In genomic region chr19:58483776-58484175, GRCh38 we compare ENCODE assay signal across 15 cellular contexts. TPM values are rescaled to one million over a fixed set of nuclear protein-coding genes. Genes with fewer than 3 reads are reported as not detected.
DNase-seq lines count a peak whose midpoint lies in the region; ATAC-seq and TF ChIP-seq lines count a peak whose summit lies in the region.
"Had no signal": no experiment of that assay in that cellular context is flagged by ENCODE, and none has a peak within 500 bp of the region (broad histone marks: within the 10 kb centered on the region; RNA-seq: fewer than 3 reads in every experiment).

No MANE protein-coding gene starts in this region.

- in situ Hi-C loops in IMR-90 (cut with MboI; ENCODE audit: low sequenced_read_pairs) (no loop called here), GM13976 (cut with MboI; ENCODE audit: low sequenced_read_pairs, unreplicated experiment) (no loop called here)

- WGBS in IMR-90 (ENCODE audit: extremely low coverage in 2 of 2, insufficient read length in 1 of 2), 2 experiments, result no CpG with 5 or more reads among the region's 2 CpGs
- 82 to 95% (median 86%) methylated on average over 2 of the region's 2 CpGs for WGBS in heart left ventricle, 4 donors

- peak; percentile 17 for DNase-seq in IMR-90
- no peak for DNase-seq in SK-N-MC (ENCODE audit: low read depth, low spot score)
- DNase-seq in hepatic stellate cell (ENCODE audit: low spot score), result peak; percentile 65
- no peak for DNase-seq in thoracic aorta (ENCODE audit: low spot score)
- DNase-seq in heart left ventricle, result no peak
- DNase-seq in activated naive CD4-positive, alpha-beta T cell treated with Interleukin-2 at 50 U/mL for 16 hours, result no peak
- DNase-seq in GM13976 (ENCODE audit: low spot score), result no peak
- DNase-seq: AML-193; Caco-2; CD4-positive, alpha-beta T cell; HCEC 1CT had no signal

- H2AK5ac ChIP-seq in IMR-90 (ENCODE audit: low read depth, low read length), result no peak overlapping the region

- BruUV-seq in IMR-90 (replicated peaks; lab: Mats Ljungman, UMichigan), result no TSS peak

- H3K18ac ChIP-seq in IMR-90 (ENCODE audit: low read depth, low read length), result no peak overlapping the region

- no peak overlapping the region for H3K23ac ChIP-seq in IMR-90 (ENCODE audit: low read depth, low read length)

- no peak for TF ChIP-seq RAD21 in IMR-90 (IDR thresholded peaks at IDR 0.05; ENCODE audit: low read length)

- H4K20me1 ChIP-seq in IMR-90 (ENCODE audit: insufficient read depth, low read length), result no peaks in the 10 kb centered on the region

- peaks cover 7% of the 10 kb centered on the region; the same call in 1 of the 2 replicates for H3K9me1 ChIP-seq in IMR-90 (ENCODE audit: insufficient read depth, low read length)

- H2BK20ac ChIP-seq in IMR-90 (ENCODE audit: low read depth, low read length), result no peak overlapping the region

- POLR2A ChIA-PET in IMR-90 (lab: Charles Lee; ENCODE audit: unreplicated experiment), result no interaction called here

- H4K8ac ChIP-seq in IMR-90 (ENCODE audit: low read depth in 2 of 2, low read length in 2 of 2), result no peak overlapping the region

- no peaks in the 10 kb centered on the region for H3K79me1 ChIP-seq in IMR-90 (ENCODE audit: low read depth in 1 of 2, low read length in 2 of 2)

- no peak overlapping the region for H3K4me2 ChIP-seq in IMR-90 (ENCODE audit: low read depth, low read length)
- H3K4me2 ChIP-seq: A549, GM23338 had no signal

- no peak for TF ChIP-seq CTCF in IMR-90 (conservative IDR thresholded peaks at IDR 0.05; ENCODE audit: low read depth, low read length)
- no peak for TF ChIP-seq CTCF in thoracic aorta (IDR thresholded peaks at IDR 0.05)
- TF ChIP-seq CTCF in heart left ventricle (IDR thresholded peaks at IDR 0.05), result no peak
- no peak for TF ChIP-seq CTCF in GM13976 (IDR thresholded peaks at IDR 0.05; ENCODE audit: borderline replicate concordance, control extremely low read depth, extremely low read depth, insufficient read depth, missing control alignments)

- peaks cover 2% of the 10 kb centered on the region; the same call in 1 of the 2 replicates for H3K4me1 ChIP-seq in IMR-90 (ENCODE audit: control insufficient read depth, insufficient read depth, low read length)
- peaks cover 3 to 15% of the 10 kb centered on the region in 2 donors for H3K4me1 ChIP-seq in thoracic aorta (ENCODE audit: control insufficient read depth in 1 of 2, low read depth in 2 of 2)
- no peaks in the 10 kb centered on the region for H3K4me1 ChIP-seq in heart left ventricle
- H3K4me1 ChIP-seq: A549, Caco-2 had no signal

- ATAC-seq in IMR-90 (ENCODE audit: low read depth) (peak; percentile 87), thoracic aorta (ENCODE audit: insufficient number of reproducible peaks, low FRiP score, low read depth) (peak; percentile 54), heart left ventricle (no peak)
- ATAC-seq: A549, GM23338 had no signal

- no peak overlapping the region for H4K91ac ChIP-seq in IMR-90 (ENCODE audit: insufficient read depth, low read depth, low read length)

- dilution Hi-C loops in IMR-90 (cut with HindIII; ENCODE audit: low sequenced_read_pairs, unreplicated experiment), result no loop called here

- no peak overlapping the region for H3K56ac ChIP-seq in IMR-90 (ENCODE audit: extremely low read depth, insufficient read depth, low read length)

- H2BK15ac ChIP-seq in IMR-90 (ENCODE audit: low read depth, low read length), result no peak overlapping the region

- H2BK5ac ChIP-seq in IMR-90 (ENCODE audit: low read depth, low read length, poor library complexity, severe bottlenecking), result no peak overlapping the region

- H3K9me3 ChIP-seq in IMR-90 (ENCODE audit: control insufficient read depth, insufficient read depth, low read length), result no peaks in the 10 kb centered on the region
- no peaks in the 10 kb centered on the region for H3K9me3 ChIP-seq in SK-N-MC (ENCODE audit: low read depth, low read length)
- H3K9me3 ChIP-seq in thoracic aorta, result no peaks in the 10 kb centered on the region
- H3K9me3 ChIP-seq in heart left ventricle, result no peaks in the 10 kb centered on the region
- H3K9me3 ChIP-seq: A549, Caco-2 had no signal

- H2AK9ac ChIP-seq in IMR-90 (replicated peaks; ENCODE audit: low read depth, low read length, poor library complexity), result no peak overlapping the region

- no peak overlapping the region for H2AFZ ChIP-seq in IMR-90 (replicated peaks; ENCODE audit: low read length, poor library complexity)
- H2AFZ ChIP-seq: GM23338 had no signal

- no peak overlapping the region for H3K4ac ChIP-seq in IMR-90 (ENCODE audit: low read depth, low read length)

- CTCF ChIA-PET in IMR-90 (lab: Yijun Ruan, JAX), result no interaction called here

- no peak overlapping the region for H2BK120ac ChIP-seq in IMR-90 (ENCODE audit: low read depth, low read length)

- intact Hi-C loops in IMR-90 (cut with micrococcal nuclease) (no loop called here), heart left ventricle (cut with DNase I) (no loop called here)

- no peaks in the 10 kb centered on the region for H3K27me3 ChIP-seq in IMR-90 (ENCODE audit: control insufficient read depth, insufficient read depth, low read length)
- no peaks in the 10 kb centered on the region for H3K27me3 ChIP-seq in thoracic aorta (replicated peaks; ENCODE audit: insufficient read depth)
- no peaks in the 10 kb centered on the region for H3K27me3 ChIP-seq in heart left ventricle

- no peak overlapping the region for H3K9ac ChIP-seq in IMR-90 (ENCODE audit: low read depth, low read length)
- H3K9ac ChIP-seq in SK-N-MC (ENCODE audit: insufficient read length), result no peak overlapping the region

- no peak for TF ChIP-seq POLR2A in IMR-90 (IDR thresholded peaks at IDR 0.05; ENCODE audit: low read depth, low read length)
- no peak for TF ChIP-seq POLR2A in heart left ventricle (IDR thresholded peaks at IDR 0.05)

- no peak overlapping the region for H4K5ac ChIP-seq in IMR-90 (ENCODE audit: low read depth, low read length)

- no peak overlapping the region for H3K14ac ChIP-seq in IMR-90 (replicated peaks; ENCODE audit: low read depth, low read length)

- H3K4me3 ChIP-seq in IMR-90 (ENCODE audit: insufficient read depth, low read depth, low read length), result no peak overlapping the region
- no peak overlapping the region for H3K4me3 ChIP-seq in SK-N-MC
- no peak overlapping the region for H3K4me3 ChIP-seq in thoracic aorta
- H3K4me3 ChIP-seq in heart left ventricle, result no peak overlapping the region
- H3K4me3 ChIP-seq: A549, GM23338 had no signal

- peaks cover 11% of the 10 kb centered on the region for H3K36me3 ChIP-seq in IMR-90 (ENCODE audit: control insufficient read depth, insufficient read depth, low read length)
- H3K36me3 ChIP-seq in SK-N-MC (ENCODE audit: insufficient read depth, low read length), result no peaks in the 10 kb centered on the region
- peaks cover 21% of the 10 kb centered on the region for H3K36me3 ChIP-seq in thoracic aorta
- peaks cover 0 to 24% (median 10%) of the 10 kb centered on the region in 9 donors for H3K36me3 ChIP-seq in heart left ventricle

- H3K27ac ChIP-seq in IMR-90 (ENCODE audit: insufficient read depth, low read length), result no peak overlapping the region
- H3K27ac ChIP-seq in SK-N-MC, result 0 out of 2 replicates have a peak overlapping the region, but pooled peaks have one; percentile 31
- H3K27ac ChIP-seq in thoracic aorta, result peak overlapping the region; percentile 66 to 76
- no peak overlapping the region for H3K27ac ChIP-seq in heart left ventricle
- H3K27ac ChIP-seq: 22Rv1, A549, C4-2B had no signal

TF ChIP-seq in IMR-90, 13 proteins besides CTCF, POLR2A, EP300 and RAD21 (continues in another document):
- TF ChIP-seq MXI1 (IDR thresholded peaks at IDR 0.05; ENCODE audit: borderline replicate concordance, low read depth, low read length) (no peak), RFX5 (IDR thresholded peaks at IDR 0.05; ENCODE audit: low read depth, low read length) (no peak)

RNA-seq across cellular contexts. Expression of gene ZNF446, which starts 7.6 kb away (rescaled TPM):
- 3.9 and 4.8 TPM in 2 replicates for total RNA-seq in IMR-90 (2012; rRNA removed)
- polyA plus RNA-seq in IMR-90 (2012; rRNA removed), result 6.9 and 7.5 TPM in 2 replicates
- polyA plus RNA-seq in IMR-90 (2012; cell fraction: cytosol; rRNA removed), result 4.6 and 7.2 TPM in 2 replicates
- polyA plus RNA-seq in IMR-90 (2012; cell fraction: nucleus; rRNA removed; ENCODE audit: low replicate concordance), result 17.1 and 41.8 TPM in 2 replicates
- 10 to 100 TPM; 17.8 to 23.7 TPM for total RNA-seq in thoracic aorta
- 1 to 10 TPM; 4.3 to 9.3 (median 6.0) TPM for total RNA-seq in heart left ventricle
- 1 to 10 TPM; 6.7 to 7.0 TPM for polyA plus RNA-seq in heart left ventricle

RNA-seq across cellular contexts. Expression of gene ZNF324, which starts 16.9 kb away (rescaled TPM):
- total RNA-seq in IMR-90 (2012; rRNA removed), result 6.6 and 6.9 TPM in 2 replicates
- polyA plus RNA-seq in IMR-90 (2012; rRNA removed), result 5.6 and 6.0 TPM in 2 replicates
- 2.8 and 4.8 TPM in 2 replicates for polyA plus RNA-seq in IMR-90 (2012; cell fraction: cytosol; rRNA removed)
- 10.3 and 19.3 TPM in 2 replicates for polyA plus RNA-seq in IMR-90 (2012; cell fraction: nucleus; rRNA removed; ENCODE audit: low replicate concordance)
- 10 to 100 TPM; 19.8 to 31.7 TPM for total RNA-seq in thoracic aorta
- total RNA-seq in heart left ventricle, result 10 to 100 TPM in 1 of 9 donors, 1 to 10 TPM in 8; 4.0 to 10.1 (median 5.3) TPM
- 1 to 10 TPM; 2.5 to 5.6 TPM for polyA plus RNA-seq in heart left ventricle

RNA-seq across cellular contexts. Expression of gene SLC27A5, which starts 28.0 kb away (rescaled TPM):
- total RNA-seq in IMR-90 (2012; rRNA removed) (7.5 and 7.7 TPM in 2 replicates), thoracic aorta (1 to 10 TPM; 7.1 to 8.5 TPM), heart left ventricle (1 to 10 TPM; 1.8 to 5.0 (median 3.6) TPM)
- polyA plus RNA-seq in IMR-90 (2012; rRNA removed) (11.2 and 13.5 TPM in 2 replicates), heart left ventricle (1 to 10 TPM; 5.9 to 9.1 TPM)
- polyA plus RNA-seq in IMR-90 (2012; cell fraction: cytosol; rRNA removed), result 14.8 and 23.8 TPM in 2 replicates
- 4.3 and 6.5 TPM in 2 replicates for polyA plus RNA-seq in IMR-90 (2012; cell fraction: nucleus; rRNA removed; ENCODE audit: low replicate concordance)

RNA-seq across cellular contexts. Expression of gene ZNF324B, which starts 32.4 kb away (rescaled TPM):
- total RNA-seq in IMR-90 (2012; rRNA removed) (3.3 and 4.1 TPM in 2 replicates), thoracic aorta (10 to 100 TPM in 1 of 2 donors, 1 to 10 TPM in 1; 6.0 to 12.0 TPM), heart left ventricle (1 to 10 TPM; 2.3 to 5.1 (median 4.5) TPM)
- polyA plus RNA-seq in IMR-90 (2012; rRNA removed) (2.8 and 3.5 TPM in 2 replicates), heart left ventricle (1 to 10 TPM; 1.4 to 3.1 TPM)
- polyA plus RNA-seq in IMR-90 (2012; cell fraction: cytosol; rRNA removed), result 1.5 and 2.0 TPM in 2 replicates
- 2.6 and 5.9 TPM in 2 replicates for polyA plus RNA-seq in IMR-90 (2012; cell fraction: nucleus; rRNA removed; ENCODE audit: low replicate concordance)

RNA-seq across cellular contexts. Expression of gene ZBTB45, which starts 35.8 kb away (rescaled TPM):
- total RNA-seq in IMR-90 (2012; rRNA removed) (1.4 TPM in 2 replicates), thoracic aorta (10 to 100 TPM; 10.4 to 10.9 TPM), heart left ventricle (10 to 100 TPM in 8 of 9 donors, 1 to 10 TPM in 1; 9.0 to 13.4 (median 10.5) TPM)
- polyA plus RNA-seq in IMR-90 (2012; rRNA removed) (9.7 and 13.5 TPM in 2 replicates), heart left ventricle (1 to 10 TPM; 6.9 to 9.2 TPM)
- 9.5 and 13.5 TPM in 2 replicates for polyA plus RNA-seq in IMR-90 (2012; cell fraction: cytosol; rRNA removed)
- polyA plus RNA-seq in IMR-90 (2012; cell fraction: nucleus; rRNA removed; ENCODE audit: low replicate concordance), result 13.1 and 26.4 TPM in 2 replicates

Comparison
In these comparisons a context has a peak if more than half of its experiments do, and no peak if none do; other contexts are left out.
1. ATAC-seq: peak in IMR-90 (single experiment) and thoracic aorta (single experiment); none in heart left ventricle (0 of 4).
2. DNase-seq: peak in IMR-90 (single experiment) and hepatic stellate cell (single experiment); none in SK-N-MC (single experiment), thoracic aorta (single experiment), heart left ventricle (0 of 5), activated naive CD4-positive, alpha-beta T cell treated with Interleukin-2 at 50 U/mL for 16 hours (single experiment) and GM13976 (single experiment).
3. H3K27ac ChIP-seq: peak in SK-N-MC (single experiment) and thoracic aorta (2 of 2); none in IMR-90 (single experiment) and heart left ventricle (0 of 12).